ENCODE assay signal across 17 cellular contexts in the genomic region with DNA sequence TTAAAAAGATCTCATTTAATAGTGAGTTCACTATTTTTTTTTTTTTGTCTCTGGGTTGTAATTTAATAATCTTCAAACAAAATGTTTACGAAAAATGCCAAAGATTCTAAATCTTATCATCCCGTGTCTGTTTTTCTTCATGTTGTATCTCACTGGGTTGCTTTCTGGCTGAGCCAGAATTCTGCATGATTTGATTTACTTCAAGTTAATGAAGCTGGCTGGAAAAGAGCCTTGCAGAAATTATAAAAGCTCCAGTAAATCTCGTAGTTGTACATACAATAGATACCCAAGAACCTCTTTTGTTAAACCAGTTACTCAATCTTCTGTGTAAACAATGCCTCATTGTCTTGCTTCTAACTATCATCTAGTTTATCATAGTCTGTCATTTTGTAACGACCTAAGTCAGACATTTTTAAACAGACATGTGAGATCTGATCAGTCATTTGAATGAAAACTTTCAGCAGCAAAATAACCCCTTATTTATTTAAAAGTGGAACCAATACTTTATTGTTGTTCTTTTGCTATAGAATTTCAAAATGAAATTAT.
"Had no signal": no experiment of that assay in that cellular context is flagged by ENCODE, and none has a peak within 500 bp of the region (broad histone marks: within the 10 kb centered on the region; RNA-seq: fewer than 3 reads in every experiment).

No MANE protein-coding gene starts in this region.

- ATAC-seq: activated CD4-positive, alpha-beta T cell treated with anti-CD3 and anti-CD28 coated beads for 36 hours; left colon had no signal

- H3K4me1 ChIP-seq: breast epithelium, thyroid gland, vagina had no signal

- H3K27me3 Mint-ChIP-seq: activated CD4-positive, alpha-beta memory T cell treated with anti-CD3 and anti-CD28 coated beads, Interleukin-2, amount 10 ng/mL, durations not matched to agents 7 days and 5 days; activated CD4-positive, alpha-beta T cell treated with anti-CD3 and anti-CD28 coated beads for 36 hours; activated naive CD8-positive, alpha-beta T cell treated with anti-CD3 and anti-CD28 coated beads for 36 hours; memory B cell had no signal

- H3K9me3 ChIP-seq: breast epithelium, esophagus muscularis mucosa, thyroid gland, vagina had no signal

- DNase-seq: activated CD4-positive, alpha-beta memory T cell treated with anti-CD3 and anti-CD28 coated beads, Interleukin-2, amount 10 ng/mL, durations not matched to agents 7 days and 5 days; activated CD4-positive, alpha-beta T cell treated with anti-CD3 and anti-CD28 coated beads for 36 hours; activated gamma-delta T cell; activated naive CD8-positive, alpha-beta T cell treated with anti-CD3 and anti-CD28 coated beads for 36 hours; activated T-cell treated with anti-CD3 and anti-CD28 coated beads, Interleukin-2, amount 50 U/mL, for 48 hours; aorta; dorsolateral prefrontal cortex; foreskin fibroblast; left colon; ovary; stimulated activated CD4-positive, alpha-beta T cell treated with anti-CD3 and anti-CD28 coated beads, Interleukin-4, amount 100 ng/mL, for 4 hours; thyroid gland had no signal

- H3K4me3 Mint-ChIP-seq: activated CD4-positive, alpha-beta memory T cell treated with anti-CD3 and anti-CD28 coated beads, Interleukin-2, amount 10 ng/mL, durations not matched to agents 7 days and 5 days; activated CD4-positive, alpha-beta T cell treated with anti-CD3 and anti-CD28 coated beads for 36 hours; activated naive CD8-positive, alpha-beta T cell treated with anti-CD3 and anti-CD28 coated beads for 36 hours; memory B cell; neural crest cell had no signal

- H3K4me1 Mint-ChIP-seq: activated CD4-positive, alpha-beta memory T cell treated with anti-CD3 and anti-CD28 coated beads, Interleukin-2, amount 10 ng/mL, durations not matched to agents 7 days and 5 days; activated CD4-positive, alpha-beta T cell treated with anti-CD3 and anti-CD28 coated beads for 36 hours; activated naive CD8-positive, alpha-beta T cell treated with anti-CD3 and anti-CD28 coated beads for 36 hours had no signal

- H3K9me3 Mint-ChIP-seq: activated CD4-positive, alpha-beta memory T cell treated with anti-CD3 and anti-CD28 coated beads, Interleukin-2, amount 10 ng/mL, durations not matched to agents 7 days and 5 days; neural crest cell had no signal

- H3K27ac Mint-ChIP-seq: activated CD4-positive, alpha-beta memory T cell treated with anti-CD3 and anti-CD28 coated beads, Interleukin-2, amount 10 ng/mL, durations not matched to agents 7 days and 5 days; activated CD4-positive, alpha-beta T cell treated with anti-CD3 and anti-CD28 coated beads for 36 hours; activated naive CD8-positive, alpha-beta T cell treated with anti-CD3 and anti-CD28 coated beads for 36 hours; memory B cell had no signal

- H3K27me3 ChIP-seq: breast epithelium, esophagus muscularis mucosa, ovary, thyroid gland, vagina had no signal

- H3K36me3 ChIP-seq: esophagus muscularis mucosa, ovary, thyroid gland, vagina had no signal

- H3K4me3 ChIP-seq: breast epithelium, dorsolateral prefrontal cortex, esophagus muscularis mucosa, ovary, thyroid gland, vagina had no signal

- H3K27ac ChIP-seq: breast epithelium, dorsolateral prefrontal cortex, esophagus muscularis mucosa, ovary, thyroid gland, vagina had no signal
